8 cellular contexts compared by ENCODE assay signal in genomic region chr2:197209742-197210408, GRCh38.
DNase-seq lines count a peak whose midpoint lies in the region; ATAC-seq, FAIRE-seq and TF ChIP-seq lines count a peak whose summit lies in the region.

No MANE protein-coding gene starts in this region.

- peak overlapping the region; percentile 79 for H3K27ac Mint-ChIP-seq in progenitor cell of endocrine pancreas

- in situ Hi-C loops in KBM-7 (cut with MboI; ENCODE audit: low pct_unique_long_range_greater_than_20kb, low sequenced_read_pairs): no loop called here

- CTCF ChIA-PET in RWPE1 (lab: Yijun Ruan, JAX): no interaction called here

- H3K9me3 Mint-ChIP-seq in progenitor cell of endocrine pancreas (ENCODE audit: low read depth): no peaks in the 10 kb centered on the region

- POLR2A ChIA-PET in RWPE1 (lab: Yijun Ruan, JAX; ENCODE audit: low non-redundant PET): no interaction called here

- no peak for FAIRE-seq in frontal cortex (lab: Jason Lieb, UNC)

- ATAC-seq in GM19452 (IDR thresholded peaks at IDR 0.05; ENCODE audit: unreplicated experiment): peak; percentile 32

- no peaks in the 10 kb centered on the region for H3K36me3 Mint-ChIP-seq in progenitor cell of endocrine pancreas (ENCODE audit: insufficient read depth)

- TF ChIP-seq CTCF in progenitor cell of endocrine pancreas (IDR thresholded peaks at IDR 0.05; ENCODE audit: unreplicated experiment): no peak
- TF ChIP-seq CTCF in RWPE1 (conservative IDR thresholded peaks at IDR 0.05; ENCODE audit: low read depth): no peak

- peak; percentile 68 for DNase-seq in A172 (ENCODE audit: low spot score)
- peak; percentile 72 for DNase-seq in KBM-7
- DNase-seq in activated naive CD4-positive, alpha-beta T cell treated with anti-CD3 and anti-CD28 coated beads, Interleukin-2, amount 50 U/mL, for 16 hours: peak; percentile 31
- no peak for DNase-seq in progenitor cell of endocrine pancreas (ENCODE audit: low spot score, unreplicated experiment)
- DNase-seq in RWPE1 (ENCODE audit: low spot score): no peak
- DNase-seq in globus pallidus (ENCODE audit: low spot score): no peak
- no peak for DNase-seq in frontal cortex (ENCODE audit: low spot score in 2 of 2)

- H3K27ac ChIP-seq in RWPE1: no peak overlapping the region

- no peaks in the 10 kb centered on the region for H3K27me3 Mint-ChIP-seq in progenitor cell of endocrine pancreas

- H3K4me3 Mint-ChIP-seq in progenitor cell of endocrine pancreas (ENCODE audit: low read depth): no peak overlapping the region

- peaks cover 13% of the 10 kb centered on the region for H3K4me1 Mint-ChIP-seq in progenitor cell of endocrine pancreas (ENCODE audit: low read depth)

Comparison
In these comparisons a context has a peak if more than half of its experiments do, and no peak if none do; other contexts are left out.
1. DNase-seq: peak in A172 (single experiment), KBM-7 (single experiment) and activated naive CD4-positive, alpha-beta T cell treated with anti-CD3 and anti-CD28 coated beads, Interleukin-2, amount 50 U/mL, for 16 hours (single experiment); none in progenitor cell of endocrine pancreas (single experiment), RWPE1 (single experiment), globus pallidus (single experiment) and frontal cortex (0 of 2).